ENCODE assay signal across 27 cellular contexts in the genomic region with DNA sequence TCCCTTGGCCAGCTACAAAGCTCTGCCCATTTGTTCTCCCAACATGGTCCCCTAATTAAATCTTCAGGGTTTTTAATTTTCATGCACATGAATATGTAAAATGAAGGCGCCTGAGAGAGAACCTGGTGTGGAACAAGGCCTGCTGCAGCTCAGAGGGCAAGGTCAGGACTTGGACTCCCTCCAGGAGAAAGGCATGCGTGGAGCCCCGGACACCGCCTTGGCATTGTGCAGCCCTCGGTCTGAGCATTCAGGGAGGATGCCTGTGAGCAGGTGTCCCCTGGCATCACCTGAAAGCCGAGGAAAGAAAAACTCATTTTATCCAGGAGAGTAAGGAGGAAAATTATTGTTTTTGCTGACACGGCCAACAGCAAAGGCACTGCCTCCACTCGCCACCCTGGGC.
"Had no signal": no experiment of that assay in that cellular context is flagged by ENCODE, and none has a peak within 500 bp of the region (broad histone marks: within the 10 kb centered on the region; RNA-seq: fewer than 3 reads in every experiment).

No MANE protein-coding gene starts in this region.

- H3K4me1 Mint-ChIP-seq: activated B cell treated with CpG ODN at 0.5 μM for 24 hours; activated naive CD4-positive, alpha-beta T cell treated with anti-CD3 and anti-CD28 coated beads, Interleukin-2, amount 50 U/mL, for 24 hours; activated naive CD8-positive, alpha-beta T cell treated with anti-CD3 and anti-CD28 coated beads, Interleukin-2, amount 50 U/mL, for 24 hours; activated T-helper 17 cell treated with anti-CD3 and anti-CD28 coated beads, Interleukin-2, amount 50 U/mL, for 72 hours; nephron; stimulated activated naive B cell treated with anti-CD40 and anti-IgM and Interleukin-4, amounts not matched to agents 10 μg/mL and 1 μg/mL and 100 μg/mL, for 72 hours had no signal

- H3K9me3 ChIP-seq: colonic mucosa, ovary, stomach, tibial nerve had no signal

- H3K4me1 ChIP-seq: colonic mucosa, stomach, tibial nerve had no signal

- H3K4me3 ChIP-seq: colonic mucosa, ovary, stomach, tibial nerve had no signal

- H3K36me3 Mint-ChIP-seq: activated naive CD4-positive, alpha-beta T cell treated with anti-CD3 and anti-CD28 coated beads, Interleukin-2, amount 50 U/mL, for 24 hours; stimulated activated naive B cell treated with anti-CD40 and anti-IgM and Interleukin-4, amounts not matched to agents 10 μg/mL and 1 μg/mL and 100 μg/mL, for 72 hours had no signal

- DNase-seq: activated B cell treated with CpG ODN at 0.5 μM for 24 hours; activated CD4-positive, alpha-beta T cell treated with anti-CD3 and anti-CD28 coated beads, Interleukin-2, amount 50 U/mL, for 1 hour; activated CD8-positive, alpha-beta T cell treated with anti-CD3 and anti-CD28 coated beads for 36 hours; activated naive CD8-positive, alpha-beta T cell treated with anti-CD3 and anti-CD28 coated beads, Interleukin-2, amount 50 U/mL, for 24 hours; activated T-cell treated with anti-CD3 and anti-CD28 coated beads, Interleukin-2, amount 50 U/mL, for 4 hours; amygdala; caudate nucleus; colonic mucosa; effector memory CD4-positive, alpha-beta T cell; erythroblast; foreskin fibroblast; head of caudate nucleus; hypothalamus; mammary epithelial cell; ovary; stimulated activated CD4-positive, alpha-beta T cell treated with anti-CD3 and anti-CD28 coated beads, Interleukin-15, amount 100 ng/mL, for 24 hours; stimulated activated CD4-positive, alpha-beta T cell treated with anti-CD3 and anti-CD28 coated beads, Interleukin-2, amount 100 ng/mL, for 24 hours; stimulated activated naive B cell treated with anti-CD40 and anti-IgM and Interleukin-4, amounts not matched to agents 10 μg/mL and 1 μg/mL and 100 μg/mL, for 72 hours; stomach; T-helper 1 cell had no signal

- H3K4me3 Mint-ChIP-seq: activated B cell treated with CpG ODN at 0.5 μM for 24 hours; activated CD8-positive, alpha-beta T cell treated with anti-CD3 and anti-CD28 coated beads for 36 hours; activated naive CD4-positive, alpha-beta T cell treated with anti-CD3 and anti-CD28 coated beads, Interleukin-2, amount 50 U/mL, for 24 hours; activated naive CD8-positive, alpha-beta T cell treated with anti-CD3 and anti-CD28 coated beads, Interleukin-2, amount 50 U/mL, for 24 hours; activated T-cell treated with anti-CD3 and anti-CD28 coated beads, Interleukin-2, amount 50 U/mL, for 4 hours; activated T-helper 17 cell treated with anti-CD3 and anti-CD28 coated beads, Interleukin-2, amount 50 U/mL, for 72 hours; nephron; stimulated activated naive B cell treated with anti-CD40 and anti-IgM and Interleukin-4, amounts not matched to agents 10 μg/mL and 1 μg/mL and 100 μg/mL, for 72 hours; T-helper 2 cell treated with Interferon-gamma antibody and Interleukin-4, amounts not matched to agents 5 μg/mL and 100 μg/mL, for 36 hours had no signal

- ATAC-seq: activated CD8-positive, alpha-beta T cell treated with anti-CD3 and anti-CD28 coated beads for 36 hours; activated naive CD8-positive, alpha-beta T cell treated with anti-CD3 and anti-CD28 coated beads, Interleukin-2, amount 50 U/mL, for 24 hours; activated T-cell treated with anti-CD3 and anti-CD28 coated beads, Interleukin-2, amount 50 U/mL, for 4 hours; activated T-helper 17 cell treated with anti-CD3 and anti-CD28 coated beads, Interleukin-2, amount 50 U/mL, for 72 hours; left lobe of liver; stimulated activated naive B cell treated with anti-CD40 and anti-IgM and Interleukin-4, amounts not matched to agents 10 μg/mL and 1 μg/mL and 100 μg/mL, for 72 hours had no signal

- H3K9me3 Mint-ChIP-seq: activated B cell treated with CpG ODN at 0.5 μM for 24 hours; activated CD8-positive, alpha-beta T cell treated with anti-CD3 and anti-CD28 coated beads for 36 hours; activated naive CD4-positive, alpha-beta T cell treated with anti-CD3 and anti-CD28 coated beads, Interleukin-2, amount 50 U/mL, for 24 hours; activated naive CD8-positive, alpha-beta T cell treated with anti-CD3 and anti-CD28 coated beads, Interleukin-2, amount 50 U/mL, for 24 hours; activated T-cell treated with anti-CD3 and anti-CD28 coated beads, Interleukin-2, amount 50 U/mL, for 4 hours; activated T-helper 17 cell treated with anti-CD3 and anti-CD28 coated beads, Interleukin-2, amount 50 U/mL, for 72 hours; nephron; stimulated activated naive B cell treated with anti-CD40 and anti-IgM and Interleukin-4, amounts not matched to agents 10 μg/mL and 1 μg/mL and 100 μg/mL, for 72 hours; T-helper 2 cell treated with Interferon-gamma antibody and Interleukin-4, amounts not matched to agents 5 μg/mL and 100 μg/mL, for 36 hours had no signal

- H3K36me3 ChIP-seq: colonic mucosa, ovary, stomach, tibial nerve had no signal

- H3K27ac ChIP-seq: colonic mucosa, ovary, stomach, tibial nerve had no signal

- H3K27me3 ChIP-seq: colonic mucosa, ovary, tibial nerve had no signal

- H3K27me3 Mint-ChIP-seq: activated B cell treated with CpG ODN at 0.5 μM for 24 hours; activated CD8-positive, alpha-beta T cell treated with anti-CD3 and anti-CD28 coated beads for 36 hours; activated naive CD4-positive, alpha-beta T cell treated with anti-CD3 and anti-CD28 coated beads, Interleukin-2, amount 50 U/mL, for 24 hours had no signal

- H3K27ac Mint-ChIP-seq: activated B cell treated with CpG ODN at 0.5 μM for 24 hours; activated CD8-positive, alpha-beta T cell treated with anti-CD3 and anti-CD28 coated beads for 36 hours; activated naive CD4-positive, alpha-beta T cell treated with anti-CD3 and anti-CD28 coated beads, Interleukin-2, amount 50 U/mL, for 24 hours; activated naive CD8-positive, alpha-beta T cell treated with anti-CD3 and anti-CD28 coated beads, Interleukin-2, amount 50 U/mL, for 24 hours; activated T-helper 17 cell treated with anti-CD3 and anti-CD28 coated beads, Interleukin-2, amount 50 U/mL, for 72 hours; nephron; progenitor cell of endocrine pancreas; stimulated activated naive B cell treated with anti-CD40 and anti-IgM and Interleukin-4, amounts not matched to agents 10 μg/mL and 1 μg/mL and 100 μg/mL, for 72 hours; T-helper 2 cell treated with Interferon-gamma antibody and Interleukin-4, amounts not matched to agents 5 μg/mL and 100 μg/mL, for 36 hours had no signal
